ENCODE assay signal across 14 cellular contexts in genomic region chr3:187976361-187976900, GRCh38.
A peak's percentile ranks its signal among the peaks of the same experiment; 100 is the strongest.
DNase-seq lines count a peak whose midpoint lies in the region; ATAC-seq, FAIRE-seq and TF ChIP-seq lines count a peak whose summit lies in the region.
"Had no signal": no experiment of that assay in that cellular context is flagged by ENCODE, and none has a peak within 500 bp of the region (broad histone marks: within the 10 kb centered on the region; RNA-seq: fewer than 3 reads in every experiment).

No MANE protein-coding gene starts in this region.

- H3K27ac ChIP-seq in thymus (ENCODE audit: low read depth) = peak overlapping the region; percentile 73
- no peak overlapping the region for H3K27ac ChIP-seq in CD8-positive, alpha-beta T cell (ENCODE audit: low read depth, low read length)
- H3K27ac ChIP-seq: RWPE1 had no signal

- H3K4me1 Mint-ChIP-seq in natural killer cell treated with Interleukin-12 subunit alpha and Interleukin-12 subunit beta and Interleukin-15 and Interleukin-18, amount 100 ng/mL, for 72 hours (ENCODE audit: low read depth in 2 of 2) = peaks cover 51 to 52% of the 10 kb centered on the region in 2 donors
- peaks cover 44% of the 10 kb centered on the region in 2 donors for H3K4me1 Mint-ChIP-seq in natural killer cell
- peaks cover 57% of the 10 kb centered on the region for H3K4me1 Mint-ChIP-seq in CD8-positive, alpha-beta T cell (ENCODE audit: low read depth)

- H3K4me1 ChIP-seq in thymus (ENCODE audit: control insufficient read depth, insufficient read depth, low read length) = peaks cover 61% of the 10 kb centered on the region
- H3K4me1 ChIP-seq in CD8-positive, alpha-beta T cell (ENCODE audit: insufficient read depth, low read length) = peaks cover 39% of the 10 kb centered on the region

- H3K4me3 ChIP-seq in bronchial epithelial cell (ENCODE audit: low read depth, low read length) = no peak overlapping the region
- H3K4me3 ChIP-seq in thymus (ENCODE audit: low read length) = no peak overlapping the region
- no peak overlapping the region for H3K4me3 ChIP-seq in CD8-positive, alpha-beta T cell (ENCODE audit: low read depth, low read length)

- H3K27ac Mint-ChIP-seq in natural killer cell treated with Interleukin-12 subunit alpha and Interleukin-12 subunit beta and Interleukin-15 and Interleukin-18, amount 100 ng/mL, for 72 hours = peak overlapping the region in 1 of 2 donors; percentile 58
- no peak overlapping the region for H3K27ac Mint-ChIP-seq in natural killer cell
- no peak overlapping the region for H3K27ac Mint-ChIP-seq in CD8-positive, alpha-beta T cell

- H3K4me3 Mint-ChIP-seq in natural killer cell treated with Interleukin-12 subunit alpha and Interleukin-12 subunit beta and Interleukin-15 and Interleukin-18, amount 100 ng/mL, for 72 hours = peak overlapping the region; percentile 22
- H3K4me3 Mint-ChIP-seq in natural killer cell = no peak overlapping the region
- H3K4me3 Mint-ChIP-seq in CD8-positive, alpha-beta T cell = no peak overlapping the region

- H3K9me3 Mint-ChIP-seq in natural killer cell treated with Interleukin-12 subunit alpha and Interleukin-12 subunit beta and Interleukin-15 and Interleukin-18, amount 100 ng/mL, for 72 hours = peaks cover 2% of the 10 kb centered on the region
- peaks cover 0 to 2% of the 10 kb centered on the region in 2 donors for H3K9me3 Mint-ChIP-seq in natural killer cell
- H3K9me3 Mint-ChIP-seq in CD8-positive, alpha-beta T cell = peaks cover 3% of the 10 kb centered on the region

- H3K27me3 ChIP-seq in bronchial epithelial cell (ENCODE audit: control insufficient read depth, insufficient read depth, low read length) = no peaks in the 10 kb centered on the region
- no peaks in the 10 kb centered on the region for H3K27me3 ChIP-seq in thymus (ENCODE audit: control insufficient read depth, insufficient read depth)
- H3K27me3 ChIP-seq in CD8-positive, alpha-beta T cell (ENCODE audit: insufficient read depth, low read length) = no peaks in the 10 kb centered on the region

- WGBS in thymus = 79% methylated on average over 6 of the region's 6 CpGs

- no peak for ATAC-seq in natural killer cell treated with Interleukin-12 subunit alpha and Interleukin-12 subunit beta and Interleukin-15 and Interleukin-18, amount 100 ng/mL, for 72 hours
- ATAC-seq in natural killer cell (no peak), GM19397 (IDR thresholded peaks at IDR 0.05; ENCODE audit: unreplicated experiment) (no peak)
- ATAC-seq in CD8-positive, alpha-beta T cell = no peak

- no peak for DNase-seq in natural killer cell treated with Interleukin-12 subunit alpha and Interleukin-12 subunit beta and Interleukin-15 and Interleukin-18, amount 100 ng/mL, for 72 hours (ENCODE audit: low spot score)
- DNase-seq in natural killer cell (no peak), bronchial epithelial cell (ENCODE audit: low read depth) (peak; percentile 41), NCI-H187 (lab: John Stamatoyannopoulos, UW) (no peak)
- peak; percentile 66 for DNase-seq in activated CD4-positive, alpha-beta T cell treated with anti-CD3 and anti-CD28 coated beads for 48 hours
- no peak for DNase-seq in CD8-positive, alpha-beta T cell
- DNase-seq: AML-193; effector CD8-positive, alpha-beta T cell; NCI-H1436 treated with DMSO at 0.1 percent for 48 hours; NCI-H524 treated with DMSO at 0.1 percent for 48 hours; small intestine had no signal

- H3K36me3 Mint-ChIP-seq in natural killer cell treated with Interleukin-12 subunit alpha and Interleukin-12 subunit beta and Interleukin-15 and Interleukin-18, amount 100 ng/mL, for 72 hours = no peaks in the 10 kb centered on the region
- no peaks in the 10 kb centered on the region for H3K36me3 Mint-ChIP-seq in natural killer cell
- no peaks in the 10 kb centered on the region for H3K36me3 Mint-ChIP-seq in CD8-positive, alpha-beta T cell

- intact Hi-C loops in natural killer cell (cut with micrococcal nuclease) = no loop called here
- intact Hi-C loops in CD8-positive, alpha-beta T cell (cut with DNase I, micrococcal nuclease) = loop anchor here (5.0 to 10.0 kb wide), 4 partner anchors 176 to 1168 kb away; partner anchors contain the start of genes BCL6 (in 1 of the 2) and LPP (in 1 of the 2)

- no peaks in the 10 kb centered on the region for H3K36me3 ChIP-seq in bronchial epithelial cell (ENCODE audit: control insufficient read depth, insufficient read depth, low read length)
- H3K36me3 ChIP-seq in thymus (ENCODE audit: control insufficient read depth, insufficient read depth) = no peaks in the 10 kb centered on the region
- no peaks in the 10 kb centered on the region for H3K36me3 ChIP-seq in CD8-positive, alpha-beta T cell (ENCODE audit: insufficient read depth, low read length)

- no peaks in the 10 kb centered on the region for H3K27me3 Mint-ChIP-seq in natural killer cell treated with Interleukin-12 subunit alpha and Interleukin-12 subunit beta and Interleukin-15 and Interleukin-18, amount 100 ng/mL, for 72 hours
- no peaks in the 10 kb centered on the region for H3K27me3 Mint-ChIP-seq in natural killer cell (ENCODE audit: low read depth in 2 of 2)
- no peaks in the 10 kb centered on the region for H3K27me3 Mint-ChIP-seq in CD8-positive, alpha-beta T cell (ENCODE audit: low read depth)

- TF ChIP-seq CTCF in natural killer cell (IDR thresholded peaks at IDR 0.05) (no peak), bronchial epithelial cell (IDR thresholded peaks at IDR 0.05; ENCODE audit: insufficient read depth, low read length, severe bottlenecking) (no peak)
- TF ChIP-seq CTCF in CD8-positive, alpha-beta T cell (IDR thresholded peaks at IDR 0.05) = no peak

- POLR2A ChIA-PET in CD8-positive, alpha-beta T cell (lab: Charles Lee) = no interaction called here

- CTCF ChIA-PET in CD8-positive, alpha-beta T cell (lab: Charles Lee) = interaction anchor here (0.6 to 2.5 kb wide), 4 partner anchors 17 to 950 kb away, joined by 3 to 9 read pairs (median 3); no protein-coding TSS in a partner anchor

- no peaks in the 10 kb centered on the region for H3K9me3 ChIP-seq in thymus (ENCODE audit: control insufficient read depth)
- no peaks in the 10 kb centered on the region for H3K9me3 ChIP-seq in CD8-positive, alpha-beta T cell (ENCODE audit: low read length)

- FAIRE-seq in bronchial epithelial cell (lab: Jason Lieb, UNC) = no peak
- FAIRE-seq: small intestine had no signal

Comparison
In these comparisons a context has a peak if more than half of its experiments do, and no peak if none do; other contexts are left out.
1. DNase-seq: peak in activated CD4-positive, alpha-beta T cell treated with anti-CD3 and anti-CD28 coated beads for 48 hours (single experiment) and bronchial epithelial cell (single experiment); none in natural killer cell treated with Interleukin-12 subunit alpha and Interleukin-12 subunit beta and Interleukin-15 and Interleukin-18, amount 100 ng/mL, for 72 hours (single experiment), natural killer cell (single experiment), NCI-H187 (0 of 2) and CD8-positive, alpha-beta T cell (0 of 7).